Comparison of ENCODE assay signal across 1 cellular context in the genomic region with DNA sequence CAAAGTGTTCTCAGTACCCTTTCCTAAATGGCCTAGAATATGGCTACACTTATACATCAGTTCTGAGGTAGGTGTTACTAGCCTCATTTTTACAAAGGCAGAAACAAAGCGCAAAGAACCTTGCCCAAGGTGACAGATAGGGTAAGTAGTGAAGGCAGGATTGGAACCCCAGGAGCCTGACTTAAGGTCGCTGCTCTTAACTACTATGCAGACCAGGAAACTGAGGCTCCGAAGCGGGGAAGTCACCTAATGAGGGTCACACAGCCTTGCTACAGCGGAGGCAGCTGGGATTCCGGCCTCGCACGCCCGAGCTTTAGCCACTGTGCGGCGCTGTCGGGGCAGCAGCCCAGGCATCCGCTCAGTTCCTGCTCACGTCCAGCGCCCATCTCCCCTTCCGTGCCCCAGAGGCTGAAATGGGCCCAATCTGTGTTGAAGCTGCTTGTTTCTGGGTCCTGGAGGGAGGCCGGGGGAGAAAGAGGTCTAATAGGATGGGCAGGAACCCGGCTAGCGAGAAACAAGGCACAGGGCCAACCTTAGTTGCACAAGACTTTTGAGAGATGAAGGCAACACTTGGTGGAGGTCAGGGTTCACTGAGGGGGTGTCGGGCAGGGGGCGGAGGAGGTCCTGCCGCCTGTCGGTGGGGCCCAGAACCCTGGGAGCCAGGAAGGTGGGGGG.
A peak's percentile ranks its signal among the peaks of the same experiment; 100 is the strongest.
TF ChIP-seq lines count a peak whose summit lies in the region.

No MANE protein-coding gene starts in this region.

TF ChIP-seq in HepG2, 621 proteins besides CTCF, POLR2A, EP300 and RAD21 (continued from another document and continues in another):
- TF ChIP-seq, protein P1, sequence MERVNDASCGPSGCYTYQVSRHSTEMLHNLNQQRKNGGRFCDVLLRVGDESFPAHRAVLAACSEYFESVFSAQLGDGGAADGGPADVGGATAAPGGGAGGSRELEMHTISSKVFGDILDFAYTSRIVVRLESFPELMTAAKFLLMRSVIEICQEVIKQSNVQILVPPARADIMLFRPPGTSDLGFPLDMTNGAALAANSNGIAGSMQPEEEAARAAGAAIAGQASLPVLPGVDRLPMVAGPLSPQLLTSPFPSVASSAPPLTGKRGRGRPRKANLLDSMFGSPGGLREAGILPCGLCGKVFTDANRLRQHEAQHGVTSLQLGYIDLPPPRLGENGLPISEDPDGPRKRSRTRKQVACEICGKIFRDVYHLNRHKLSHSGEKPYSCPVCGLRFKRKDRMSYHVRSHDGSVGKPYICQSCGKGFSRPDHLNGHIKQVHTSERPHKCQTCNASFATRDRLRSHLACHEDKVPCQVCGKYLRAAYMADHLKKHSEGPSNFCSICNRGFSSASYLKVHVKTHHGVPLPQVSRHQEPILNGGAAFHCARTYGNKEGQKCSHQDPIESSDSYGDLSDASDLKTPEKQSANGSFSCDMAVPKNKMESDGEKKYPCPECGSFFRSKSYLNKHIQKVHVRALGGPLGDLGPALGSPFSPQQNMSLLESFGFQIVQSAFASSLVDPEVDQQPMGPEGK (CRISPR knock-in tag; IDR thresholded peaks at IDR 0.05), result peak; percentile 65
- TF ChIP-seq, protein P2, sequence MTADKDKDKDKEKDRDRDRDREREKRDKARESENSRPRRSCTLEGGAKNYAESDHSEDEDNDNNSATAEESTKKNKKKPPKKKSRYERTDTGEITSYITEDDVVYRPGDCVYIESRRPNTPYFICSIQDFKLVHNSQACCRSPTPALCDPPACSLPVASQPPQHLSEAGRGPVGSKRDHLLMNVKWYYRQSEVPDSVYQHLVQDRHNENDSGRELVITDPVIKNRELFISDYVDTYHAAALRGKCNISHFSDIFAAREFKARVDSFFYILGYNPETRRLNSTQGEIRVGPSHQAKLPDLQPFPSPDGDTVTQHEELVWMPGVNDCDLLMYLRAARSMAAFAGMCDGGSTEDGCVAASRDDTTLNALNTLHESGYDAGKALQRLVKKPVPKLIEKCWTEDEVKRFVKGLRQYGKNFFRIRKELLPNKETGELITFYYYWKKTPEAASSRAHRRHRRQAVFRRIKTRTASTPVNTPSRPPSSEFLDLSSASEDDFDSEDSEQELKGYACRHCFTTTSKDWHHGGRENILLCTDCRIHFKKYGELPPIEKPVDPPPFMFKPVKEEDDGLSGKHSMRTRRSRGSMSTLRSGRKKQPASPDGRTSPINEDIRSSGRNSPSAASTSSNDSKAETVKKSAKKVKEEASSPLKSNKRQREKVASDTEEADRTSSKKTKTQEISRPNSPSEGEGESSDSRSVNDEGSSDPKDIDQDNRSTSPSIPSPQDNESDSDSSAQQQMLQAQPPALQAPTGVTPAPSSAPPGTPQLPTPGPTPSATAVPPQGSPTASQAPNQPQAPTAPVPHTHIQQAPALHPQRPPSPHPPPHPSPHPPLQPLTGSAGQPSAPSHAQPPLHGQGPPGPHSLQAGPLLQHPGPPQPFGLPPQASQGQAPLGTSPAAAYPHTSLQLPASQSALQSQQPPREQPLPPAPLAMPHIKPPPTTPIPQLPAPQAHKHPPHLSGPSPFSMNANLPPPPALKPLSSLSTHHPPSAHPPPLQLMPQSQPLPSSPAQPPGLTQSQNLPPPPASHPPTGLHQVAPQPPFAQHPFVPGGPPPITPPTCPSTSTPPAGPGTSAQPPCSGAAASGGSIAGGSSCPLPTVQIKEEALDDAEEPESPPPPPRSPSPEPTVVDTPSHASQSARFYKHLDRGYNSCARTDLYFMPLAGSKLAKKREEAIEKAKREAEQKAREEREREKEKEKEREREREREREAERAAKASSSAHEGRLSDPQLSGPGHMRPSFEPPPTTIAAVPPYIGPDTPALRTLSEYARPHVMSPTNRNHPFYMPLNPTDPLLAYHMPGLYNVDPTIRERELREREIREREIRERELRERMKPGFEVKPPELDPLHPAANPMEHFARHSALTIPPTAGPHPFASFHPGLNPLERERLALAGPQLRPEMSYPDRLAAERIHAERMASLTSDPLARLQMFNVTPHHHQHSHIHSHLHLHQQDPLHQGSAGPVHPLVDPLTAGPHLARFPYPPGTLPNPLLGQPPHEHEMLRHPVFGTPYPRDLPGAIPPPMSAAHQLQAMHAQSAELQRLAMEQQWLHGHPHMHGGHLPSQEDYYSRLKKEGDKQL (CRISPR knock-in tag; IDR thresholded peaks at IDR 0.05; ENCODE audit: low read depth), result no peak
- TF ChIP-seq, protein P3, sequence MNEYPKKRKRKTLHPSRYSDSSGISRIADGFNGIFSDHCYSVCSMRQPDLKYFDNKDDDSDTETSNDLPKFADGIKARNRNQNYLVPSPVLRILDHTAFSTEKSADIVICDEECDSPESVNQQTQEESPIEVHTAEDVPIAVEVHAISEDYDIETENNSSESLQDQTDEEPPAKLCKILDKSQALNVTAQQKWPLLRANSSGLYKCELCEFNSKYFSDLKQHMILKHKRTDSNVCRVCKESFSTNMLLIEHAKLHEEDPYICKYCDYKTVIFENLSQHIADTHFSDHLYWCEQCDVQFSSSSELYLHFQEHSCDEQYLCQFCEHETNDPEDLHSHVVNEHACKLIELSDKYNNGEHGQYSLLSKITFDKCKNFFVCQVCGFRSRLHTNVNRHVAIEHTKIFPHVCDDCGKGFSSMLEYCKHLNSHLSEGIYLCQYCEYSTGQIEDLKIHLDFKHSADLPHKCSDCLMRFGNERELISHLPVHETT (CRISPR knock-in tag; conservative IDR thresholded peaks at IDR 0.05), result no peak
- peak; percentile 37 for TF ChIP-seq ZFX (CRISPR knock-in tag; IDR thresholded peaks at IDR 0.05; ENCODE audit: low read depth)
- no peak for TF ChIP-seq MAZ (IDR thresholded peaks at IDR 0.05; ENCODE audit: borderline replicate concordance, low read depth, low read length)
- peak; percentile 23; the same call in 1 of the 2 replicates for TF ChIP-seq MAZ (CRISPR knock-in tag; IDR thresholded peaks at IDR 0.05; ENCODE audit: low read depth)
- TF ChIP-seq ZNF776 (CRISPR knock-in tag; IDR thresholded peaks at IDR 0.05), result no peak
- TF ChIP-seq U2AF2 (IDR thresholded peaks at IDR 0.05; ENCODE audit: low read depth, low read length), result no peak
- TF ChIP-seq HIVEP1 (CRISPR knock-in tag; IDR thresholded peaks at IDR 0.05), result 0 out of 2 replicates have a peak, but pooled peaks have one; percentile 47
- TF ChIP-seq ZMYM2 (CRISPR knock-in tag; IDR thresholded peaks at IDR 0.05), result peak; percentile 82
- TF ChIP-seq ZNF160 (CRISPR knock-in tag; IDR thresholded peaks at IDR 0.05), result no peak
- no peak for TF ChIP-seq ZNF589 (CRISPR knock-in tag; conservative IDR thresholded peaks at IDR 0.05)
- TF ChIP-seq ZNF777 (CRISPR knock-in tag; IDR thresholded peaks at IDR 0.05), result peak; percentile 91
- TF ChIP-seq, protein P4, sequence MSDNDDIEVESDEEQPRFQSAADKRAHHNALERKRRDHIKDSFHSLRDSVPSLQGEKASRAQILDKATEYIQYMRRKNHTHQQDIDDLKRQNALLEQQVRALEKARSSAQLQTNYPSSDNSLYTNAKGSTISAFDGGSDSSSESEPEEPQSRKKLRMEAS (IDR thresholded peaks at IDR 0.05), result peak; percentile 21; the same call in 1 of the 2 replicates
- no peak for TF ChIP-seq ZNF709 (CRISPR knock-in tag; IDR thresholded peaks at IDR 0.05)
- TF ChIP-seq, protein P5, sequence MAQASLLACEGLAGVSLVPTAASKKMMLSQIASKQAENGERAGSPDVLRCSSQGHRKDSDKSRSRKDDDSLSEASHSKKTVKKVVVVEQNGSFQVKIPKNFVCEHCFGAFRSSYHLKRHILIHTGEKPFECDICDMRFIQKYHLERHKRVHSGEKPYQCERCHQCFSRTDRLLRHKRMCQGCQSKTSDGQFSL (CRISPR knock-in tag; IDR thresholded peaks at IDR 0.05), result no peak
- peak; percentile 92 for TF ChIP-seq NR2C2 (CRISPR knock-in tag; IDR thresholded peaks at IDR 0.05; ENCODE audit: borderline replicate concordance)
- TF ChIP-seq, protein P6, sequence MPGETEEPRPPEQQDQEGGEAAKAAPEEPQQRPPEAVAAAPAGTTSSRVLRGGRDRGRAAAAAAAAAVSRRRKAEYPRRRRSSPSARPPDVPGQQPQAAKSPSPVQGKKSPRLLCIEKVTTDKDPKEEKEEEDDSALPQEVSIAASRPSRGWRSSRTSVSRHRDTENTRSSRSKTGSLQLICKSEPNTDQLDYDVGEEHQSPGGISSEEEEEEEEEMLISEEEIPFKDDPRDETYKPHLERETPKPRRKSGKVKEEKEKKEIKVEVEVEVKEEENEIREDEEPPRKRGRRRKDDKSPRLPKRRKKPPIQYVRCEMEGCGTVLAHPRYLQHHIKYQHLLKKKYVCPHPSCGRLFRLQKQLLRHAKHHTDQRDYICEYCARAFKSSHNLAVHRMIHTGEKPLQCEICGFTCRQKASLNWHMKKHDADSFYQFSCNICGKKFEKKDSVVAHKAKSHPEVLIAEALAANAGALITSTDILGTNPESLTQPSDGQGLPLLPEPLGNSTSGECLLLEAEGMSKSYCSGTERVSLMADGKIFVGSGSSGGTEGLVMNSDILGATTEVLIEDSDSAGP (CRISPR knock-in tag; IDR thresholded peaks at IDR 0.05; ENCODE audit: borderline replicate concordance), result no peak; the same call in 1 of the 2 replicates
- TF ChIP-seq, protein P7, sequence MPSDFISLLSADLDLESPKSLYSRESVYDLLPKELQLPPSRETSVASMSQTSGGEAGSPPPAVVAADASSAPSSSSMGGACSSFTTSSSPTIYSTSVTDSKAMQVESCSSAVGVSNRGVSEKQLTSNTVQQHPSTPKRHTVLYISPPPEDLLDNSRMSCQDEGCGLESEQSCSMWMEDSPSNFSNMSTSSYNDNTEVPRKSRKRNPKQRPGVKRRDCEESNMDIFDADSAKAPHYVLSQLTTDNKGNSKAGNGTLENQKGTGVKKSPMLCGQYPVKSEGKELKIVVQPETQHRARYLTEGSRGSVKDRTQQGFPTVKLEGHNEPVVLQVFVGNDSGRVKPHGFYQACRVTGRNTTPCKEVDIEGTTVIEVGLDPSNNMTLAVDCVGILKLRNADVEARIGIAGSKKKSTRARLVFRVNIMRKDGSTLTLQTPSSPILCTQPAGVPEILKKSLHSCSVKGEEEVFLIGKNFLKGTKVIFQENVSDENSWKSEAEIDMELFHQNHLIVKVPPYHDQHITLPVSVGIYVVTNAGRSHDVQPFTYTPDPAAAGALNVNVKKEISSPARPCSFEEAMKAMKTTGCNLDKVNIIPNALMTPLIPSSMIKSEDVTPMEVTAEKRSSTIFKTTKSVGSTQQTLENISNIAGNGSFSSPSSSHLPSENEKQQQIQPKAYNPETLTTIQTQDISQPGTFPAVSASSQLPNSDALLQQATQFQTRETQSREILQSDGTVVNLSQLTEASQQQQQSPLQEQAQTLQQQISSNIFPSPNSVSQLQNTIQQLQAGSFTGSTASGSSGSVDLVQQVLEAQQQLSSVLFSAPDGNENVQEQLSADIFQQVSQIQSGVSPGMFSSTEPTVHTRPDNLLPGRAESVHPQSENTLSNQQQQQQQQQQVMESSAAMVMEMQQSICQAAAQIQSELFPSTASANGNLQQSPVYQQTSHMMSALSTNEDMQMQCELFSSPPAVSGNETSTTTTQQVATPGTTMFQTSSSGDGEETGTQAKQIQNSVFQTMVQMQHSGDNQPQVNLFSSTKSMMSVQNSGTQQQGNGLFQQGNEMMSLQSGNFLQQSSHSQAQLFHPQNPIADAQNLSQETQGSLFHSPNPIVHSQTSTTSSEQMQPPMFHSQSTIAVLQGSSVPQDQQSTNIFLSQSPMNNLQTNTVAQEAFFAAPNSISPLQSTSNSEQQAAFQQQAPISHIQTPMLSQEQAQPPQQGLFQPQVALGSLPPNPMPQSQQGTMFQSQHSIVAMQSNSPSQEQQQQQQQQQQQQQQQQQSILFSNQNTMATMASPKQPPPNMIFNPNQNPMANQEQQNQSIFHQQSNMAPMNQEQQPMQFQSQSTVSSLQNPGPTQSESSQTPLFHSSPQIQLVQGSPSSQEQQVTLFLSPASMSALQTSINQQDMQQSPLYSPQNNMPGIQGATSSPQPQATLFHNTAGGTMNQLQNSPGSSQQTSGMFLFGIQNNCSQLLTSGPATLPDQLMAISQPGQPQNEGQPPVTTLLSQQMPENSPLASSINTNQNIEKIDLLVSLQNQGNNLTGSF (CRISPR knock-in tag; IDR thresholded peaks at IDR 0.05), result no peak
- TF ChIP-seq, protein P8, sequence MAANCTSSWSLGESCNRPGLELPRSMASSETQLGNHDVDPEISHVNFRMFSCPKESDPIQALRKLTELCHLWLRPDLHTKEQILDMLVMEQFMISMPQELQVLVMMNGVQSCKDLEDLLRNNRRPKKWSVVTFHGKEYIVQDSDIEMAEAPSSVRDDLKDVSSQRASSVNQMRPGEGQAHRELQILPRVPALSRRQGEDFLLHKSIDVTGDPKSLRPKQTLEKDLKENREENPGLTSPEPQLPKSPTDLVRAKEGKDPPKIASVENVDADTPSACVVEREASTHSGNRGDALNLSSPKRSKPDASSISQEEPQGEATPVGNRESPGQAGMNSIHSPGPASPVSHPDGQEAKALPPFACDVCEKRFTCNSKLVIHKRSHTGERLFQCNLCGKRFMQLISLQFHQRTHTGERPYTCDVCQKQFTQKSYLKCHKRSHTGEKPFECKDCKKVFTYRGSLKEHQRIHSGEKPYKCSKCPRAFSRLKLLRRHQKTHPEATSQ (CRISPR knock-in tag; IDR thresholded peaks at IDR 0.05; ENCODE audit: borderline replicate concordance), result 0 out of 2 replicates have a peak, but pooled peaks have one; percentile 33
- TF ChIP-seq ZFP36 (IDR thresholded peaks at IDR 0.05; ENCODE audit: borderline replicate concordance, low read depth, low read length, partially characterized antibody), result no peak
- TF ChIP-seq GTF3A (CRISPR knock-in tag; conservative IDR thresholded peaks at IDR 0.05), result peak; percentile 83; the same call in 1 of the 2 replicates
- TF ChIP-seq AGO1 (IDR thresholded peaks at IDR 0.05; ENCODE audit: low read depth, low read length, poor library complexity, severe bottlenecking), result no peak
- no peak for TF ChIP-seq ARNT (IDR thresholded peaks at IDR 0.05)
- TF ChIP-seq MTA1 (CRISPR knock-in tag; IDR thresholded peaks at IDR 0.05; ENCODE audit: borderline replicate concordance), result peak; percentile 43; the same call in 1 of the 2 replicates
- TF ChIP-seq ZNF556 (CRISPR knock-in tag; IDR thresholded peaks at IDR 0.05; ENCODE audit: borderline replicate concordance), result peak; percentile 17; the same call in 1 of the 2 replicates
- TF ChIP-seq ZNF441 (CRISPR knock-in tag; IDR thresholded peaks at IDR 0.05; ENCODE audit: borderline replicate concordance), result peak; percentile 19; the same call in 1 of the 2 replicates
- no peak for TF ChIP-seq SP4 (CRISPR knock-in tag; IDR thresholded peaks at IDR 0.05)
- TF ChIP-seq, protein P9, sequence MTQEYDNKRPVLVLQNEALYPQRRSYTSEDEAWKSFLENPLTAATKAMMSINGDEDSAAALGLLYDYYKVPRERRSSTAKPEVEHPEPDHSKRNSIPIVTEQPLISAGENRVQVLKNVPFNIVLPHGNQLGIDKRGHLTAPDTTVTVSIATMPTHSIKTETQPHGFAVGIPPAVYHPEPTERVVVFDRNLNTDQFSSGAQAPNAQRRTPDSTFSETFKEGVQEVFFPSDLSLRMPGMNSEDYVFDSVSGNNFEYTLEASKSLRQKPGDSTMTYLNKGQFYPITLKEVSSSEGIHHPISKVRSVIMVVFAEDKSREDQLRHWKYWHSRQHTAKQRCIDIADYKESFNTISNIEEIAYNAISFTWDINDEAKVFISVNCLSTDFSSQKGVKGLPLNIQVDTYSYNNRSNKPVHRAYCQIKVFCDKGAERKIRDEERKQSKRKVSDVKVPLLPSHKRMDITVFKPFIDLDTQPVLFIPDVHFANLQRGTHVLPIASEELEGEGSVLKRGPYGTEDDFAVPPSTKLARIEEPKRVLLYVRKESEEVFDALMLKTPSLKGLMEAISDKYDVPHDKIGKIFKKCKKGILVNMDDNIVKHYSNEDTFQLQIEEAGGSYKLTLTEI (CRISPR knock-in tag; conservative IDR thresholded peaks at IDR 0.05), result no peak
- 0 out of 2 replicates have a peak, but pooled peaks have one; percentile 53 for TF ChIP-seq CHCHD3 (CRISPR knock-in tag; IDR thresholded peaks at IDR 0.05)
- no peak for TF ChIP-seq NCOA1 (CRISPR knock-in tag; IDR thresholded peaks at IDR 0.05)
- TF ChIP-seq ZNF501 (CRISPR knock-in tag; IDR thresholded peaks at IDR 0.05), result peak; percentile 69; the same call in 1 of the 2 replicates
- TF ChIP-seq ASH2L (IDR thresholded peaks at IDR 0.05; ENCODE audit: insufficient read length, low read depth, low read length), result no peak
- 0 out of 2 replicates have a peak, but pooled peaks have one; percentile 12 for TF ChIP-seq FOSL2 (CRISPR knock-in tag; IDR thresholded peaks at IDR 0.05)
- peak; percentile 45; the same call in 1 of the 2 replicates for TF ChIP-seq MEF2D (CRISPR knock-in tag; IDR thresholded peaks at IDR 0.05)
- TF ChIP-seq HOXD1 (CRISPR knock-in tag; IDR thresholded peaks at IDR 0.05), result no peak
- no peak for TF ChIP-seq IKZF1 (IDR thresholded peaks at IDR 0.05)
